Comparison of ENCODE assay signal across 9 cellular contexts in the genomic region with DNA sequence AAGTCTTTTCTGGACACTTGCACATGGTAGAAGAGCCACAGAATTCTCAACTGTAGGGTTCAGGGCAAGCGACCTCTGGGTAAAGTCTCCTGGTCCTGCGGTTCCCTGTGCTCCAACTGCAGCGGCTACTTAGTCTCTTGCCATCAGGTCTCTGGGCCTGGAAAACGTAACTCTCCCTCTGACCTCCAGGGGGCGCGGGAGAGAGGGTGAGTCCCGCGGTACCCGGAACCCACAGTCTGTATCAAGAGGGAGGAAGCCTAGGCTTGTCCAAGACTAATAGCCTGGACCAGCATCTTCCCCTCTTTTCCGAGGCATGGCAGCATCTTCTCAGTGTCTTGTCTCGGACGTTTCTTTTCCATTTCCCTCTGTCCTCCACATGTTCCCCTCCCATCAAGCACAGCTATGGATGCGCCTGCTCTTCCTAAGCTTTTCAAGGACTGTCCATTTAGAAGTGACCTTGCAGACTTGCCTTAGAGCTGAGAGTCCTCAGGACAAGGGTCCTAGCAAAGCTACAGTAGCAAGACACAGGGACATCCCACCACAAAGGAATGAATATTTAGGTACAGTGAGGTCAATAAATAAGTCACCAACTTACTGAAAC. TPM values are rescaled to one million over a fixed set of nuclear protein-coding genes. Genes with fewer than 3 reads are reported as not detected.
A peak's percentile ranks its signal among the peaks of the same experiment; 100 is the strongest.
DNase-seq lines count a peak whose midpoint lies in the region; ATAC-seq and TF ChIP-seq lines count a peak whose summit lies in the region.
"Had no signal": no experiment of that assay in that cellular context is flagged by ENCODE, and none has a peak within 500 bp of the region (broad histone marks: within the 10 kb centered on the region; RNA-seq: fewer than 3 reads in every experiment).

No MANE protein-coding gene starts in this region.

- no peak overlapping the region for H3K4me2 ChIP-seq in HCT116 (ENCODE audit: low read length)
- peak overlapping the region; percentile 59 for H3K4me2 ChIP-seq in OCI-LY3 (ENCODE audit: low read length)

- H3K27ac ChIP-seq in HCT116 (ENCODE audit: low read depth, low read length), result no peak overlapping the region
- H3K27ac ChIP-seq in OCI-LY3 (ENCODE audit: low read length), result no peak overlapping the region
- H3K27ac ChIP-seq in prostate gland, result no peak overlapping the region

- in situ Hi-C loops in Caki2 (cut with HindIII; ENCODE audit: low pct_unique_long_range_greater_than_20kb, low sequenced_read_pairs), result loop anchor here (25.0 kb wide), 1 partner anchor 309 kb away; no protein-coding TSS in a partner anchor

- H3K9me3 ChIP-seq in HCT116 (ENCODE audit: control insufficient read depth in 1 of 2, insufficient read depth in 1 of 2, low read depth in 1 of 2, low read length in 2 of 2), result no peaks in the 10 kb centered on the region
- no peaks in the 10 kb centered on the region for H3K9me3 ChIP-seq in OCI-LY3 (ENCODE audit: insufficient read depth, low read length)
- no peaks in the 10 kb centered on the region for H3K9me3 ChIP-seq in prostate gland

- DNase-seq in Caki2 (ENCODE audit: low read depth) (peak; percentile 39), HCT116 (ENCODE audit: low read depth, low spot score) (peak; percentile 41), activated T-cell treated with anti-CD3 and anti-CD28 coated beads for 1 hour (ENCODE audit: low read depth) (peak; percentile 39), fibroblast of peridontal ligament (ENCODE audit: extremely low read depth) (peak; percentile 7), prostate gland (ENCODE audit: low spot score) (peak; percentile 46), NCI-H2171 treated with DMSO at 0.1 percent for 48 hours (lab: John Stamatoyannopoulos, UW) (no peak)

- RAD21 ChIA-PET in HCT116 (lab: Charles Lee; ENCODE audit: low non-redundant PET in 1 of 2, low total read pairs in 2 of 2, uncharacterized antibody in 2 of 2, unreplicated experiment in 2 of 2), result no interaction called here

- peak; percentile 56; the same call in 1 of the 2 replicates for TF ChIP-seq RAD21 in HCT116 (IDR thresholded peaks at IDR 0.05; ENCODE audit: low read depth)

- peaks cover 32% of the 10 kb centered on the region for H3K27me3 ChIP-seq in HCT116 (ENCODE audit: insufficient read depth, low read length)
- peaks cover 10% of the 10 kb centered on the region for H3K27me3 ChIP-seq in OCI-LY3 (ENCODE audit: low read depth, low read length)
- H3K27me3 ChIP-seq in prostate gland (replicated peaks; ENCODE audit: insufficient read depth), result no peaks in the 10 kb centered on the region

- H3K9ac ChIP-seq in HCT116 (ENCODE audit: low read length), result no peak overlapping the region
- no peak overlapping the region for H3K9ac ChIP-seq in OCI-LY3 (ENCODE audit: low read length)

- BruUV-seq in HCT116 (replicated peaks; lab: Mats Ljungman, UMichigan), result no TSS peak

- TF ChIP-seq CTCF in HCT116 (IDR thresholded peaks at IDR 0.05 in 2 of 3, conservative IDR thresholded peaks at IDR 0.05 in 1 of 3; ENCODE audit: borderline replicate concordance in 1 of 3, insufficient read depth in 1 of 3, low read depth in 2 of 3, low read length in 2 of 3) (peak; percentile 57 to 91 (median 80); a peak in 5 of 6 replicates), OCI-LY3 (IDR thresholded peaks at IDR 0.05; ENCODE audit: low read depth, low read length) (peak; percentile 69), prostate gland (IDR thresholded peaks at IDR 0.05) (peak in 3 of 4 experiments; percentile 52 to 53 (median 53))

- no peaks in the 10 kb centered on the region for H3K4me1 ChIP-seq in HCT116 (ENCODE audit: control insufficient read depth in 1 of 2, insufficient read depth in 2 of 2, low read length in 2 of 2)
- peaks cover 3% of the 10 kb centered on the region; the same call in 1 of the 2 replicates for H3K4me1 ChIP-seq in OCI-LY3 (ENCODE audit: low read length)
- no peaks in the 10 kb centered on the region for H3K4me1 ChIP-seq in prostate gland (replicated peaks)

- H3K9me2 ChIP-seq in HCT116 (ENCODE audit: insufficient read depth), result no peaks in the 10 kb centered on the region

- no peak overlapping the region for H3K4me3 ChIP-seq in HCT116 (replicated peaks in 1 of 2; ENCODE audit: low read depth in 1 of 2, low read length in 2 of 2)
- H3K4me3 ChIP-seq in OCI-LY3 (ENCODE audit: low read length), result no peak overlapping the region
- no peak overlapping the region for H3K4me3 ChIP-seq in prostate gland

- CTCF ChIA-PET in HCT116 (lab: Charles Lee), result interaction anchor here (1.0 kb wide), 2 partner anchors 9 to 12 kb away, joined by 3 to 4 read pairs; no protein-coding TSS in a partner anchor

- intact Hi-C loops in HCT116 (cut with micrococcal nuclease) (loop anchor here (1.0 kb wide), 2 partner anchors 316 to 391 kb away; no protein-coding TSS in a partner anchor), prostate gland (cut with DNase I) (no loop called here)

- POLR2A ChIA-PET in HCT116 (lab: Charles Lee), result no interaction called here

- H4K20me1 ChIP-seq in HCT116 (ENCODE audit: insufficient read depth), result no peaks in the 10 kb centered on the region
- no peaks in the 10 kb centered on the region for H4K20me1 ChIP-seq in OCI-LY3 (ENCODE audit: insufficient read depth, low read length)

- no peaks in the 10 kb centered on the region for H3K79me2 ChIP-seq in HCT116 (ENCODE audit: insufficient read depth, low read length)
- H3K79me2 ChIP-seq in OCI-LY3 (ENCODE audit: low read length), result no peaks in the 10 kb centered on the region

- ATAC-seq in HCT116 (peak; percentile 100), GM18520 (IDR thresholded peaks at IDR 0.05; ENCODE audit: unreplicated experiment) (no peak)

- 26% methylated on average over 13 of the region's 13 CpGs for WGBS in prostate gland

- TF ChIP-seq POLR2A in HCT116 (IDR thresholded peaks at IDR 0.05; ENCODE audit: borderline replicate concordance, extremely low read depth, insufficient read depth, insufficient read length), result no peak
- no peak for TF ChIP-seq POLR2A in prostate gland (IDR thresholded peaks at IDR 0.05)

- H2AFZ ChIP-seq in HCT116 (ENCODE audit: low read depth, low read length, poor library complexity, severe bottlenecking) (peak overlapping the region; percentile 51), OCI-LY3 (ENCODE audit: low read depth, low read length) (peak overlapping the region; percentile 94)

- H3K36me3 ChIP-seq in HCT116 (ENCODE audit: control insufficient read depth in 1 of 2, insufficient read depth in 2 of 2, low read length in 2 of 2) (no peaks in the 10 kb centered on the region), OCI-LY3 (replicated peaks; ENCODE audit: low read depth, low read length) (no peaks in the 10 kb centered on the region), prostate gland (no peaks in the 10 kb centered on the region)

TF ChIP-seq in HCT116, 20 proteins besides CTCF, POLR2A, EP300 and RAD21:
- TF ChIP-seq FOSL1 (IDR thresholded peaks at IDR 0.05; ENCODE audit: low read depth) (no peak), JUND (IDR thresholded peaks at IDR 0.05) (no peak), YY1 (IDR thresholded peaks at IDR 0.05; ENCODE audit: extremely low read depth, insufficient replicate concordance, low read depth, low read length) (no peak), EZH2phosphoT487 (IDR thresholded peaks at IDR 0.05; ENCODE audit: borderline replicate concordance) (no peak), ZFX (IDR thresholded peaks at IDR 0.05) (no peak), ELF1 (IDR thresholded peaks at IDR 0.05; ENCODE audit: borderline replicate concordance, low read depth) (no peak), EZH2 (IDR thresholded peaks at IDR 0.05) (no peak), CEBPB (IDR thresholded peaks at IDR 0.05; ENCODE audit: low read depth) (no peak), CBX3 (IDR thresholded peaks at IDR 0.05; ENCODE audit: low read depth) (no peak), SRF (IDR thresholded peaks at IDR 0.05; ENCODE audit: low read depth) (no peak), SP1 (IDR thresholded peaks at IDR 0.05; ENCODE audit: low read depth) (no peak), EGR1 (IDR thresholded peaks at IDR 0.05; ENCODE audit: low read depth) (no peak)
- TF ChIP-seq, protein P1, sequence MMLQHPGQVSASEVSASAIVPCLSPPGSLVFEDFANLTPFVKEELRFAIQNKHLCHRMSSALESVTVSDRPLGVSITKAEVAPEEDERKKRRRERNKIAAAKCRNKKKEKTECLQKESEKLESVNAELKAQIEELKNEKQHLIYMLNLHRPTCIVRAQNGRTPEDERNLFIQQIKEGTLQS (IDR thresholded peaks at IDR 0.05), result no peak
- TF ChIP-seq, protein P2, sequence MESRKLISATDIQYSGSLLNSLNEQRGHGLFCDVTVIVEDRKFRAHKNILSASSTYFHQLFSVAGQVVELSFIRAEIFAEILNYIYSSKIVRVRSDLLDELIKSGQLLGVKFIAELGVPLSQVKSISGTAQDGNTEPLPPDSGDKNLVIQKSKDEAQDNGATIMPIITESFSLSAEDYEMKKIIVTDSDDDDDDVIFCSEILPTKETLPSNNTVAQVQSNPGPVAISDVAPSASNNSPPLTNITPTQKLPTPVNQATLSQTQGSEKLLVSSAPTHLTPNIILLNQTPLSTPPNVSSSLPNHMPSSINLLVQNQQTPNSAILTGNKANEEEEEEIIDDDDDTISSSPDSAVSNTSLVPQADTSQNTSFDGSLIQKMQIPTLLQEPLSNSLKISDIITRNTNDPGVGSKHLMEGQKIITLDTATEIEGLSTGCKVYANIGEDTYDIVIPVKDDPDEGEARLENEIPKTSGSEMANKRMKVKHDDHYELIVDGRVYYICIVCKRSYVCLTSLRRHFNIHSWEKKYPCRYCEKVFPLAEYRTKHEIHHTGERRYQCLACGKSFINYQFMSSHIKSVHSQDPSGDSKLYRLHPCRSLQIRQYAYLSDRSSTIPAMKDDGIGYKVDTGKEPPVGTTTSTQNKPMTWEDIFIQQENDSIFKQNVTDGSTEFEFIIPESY (IDR thresholded peaks at IDR 0.05; ENCODE audit: extremely low read depth, insufficient replicate concordance, low read length), result no peak
- TF ChIP-seq, protein P3, sequence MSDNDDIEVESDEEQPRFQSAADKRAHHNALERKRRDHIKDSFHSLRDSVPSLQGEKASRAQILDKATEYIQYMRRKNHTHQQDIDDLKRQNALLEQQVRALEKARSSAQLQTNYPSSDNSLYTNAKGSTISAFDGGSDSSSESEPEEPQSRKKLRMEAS (IDR thresholded peaks at IDR 0.05), result no peak

RNA-seq across cellular contexts. Expression of a gene that starts 59.3 kb away (rescaled TPM):
- not detected in 2 replicates for total RNA-seq in Caki2 (2014; rRNA removed; shearing (Covaris generic); ENCODE audit: low replicate concordance)
- 0.37 TPM for total RNA-seq in HCT116 (2021; ENCODE audit: unreplicated experiment)
- 0.10 and 0.12 TPM in 2 replicates for polyA plus RNA-seq in HCT116 (2012)
- total RNA-seq in prostate gland, result 10 to 100 TPM in 1 of 2 donors, 1 to 10 TPM in 1; 4.5 to 10.1 TPM
- total RNA-seq: T-helper 2 cell treated with Interferon-gamma antibody and Interleukin-4, amounts not matched to agents 100 ng/mL and 5 ng/mL, for 36 hours had no signal
